In genomic region chr22:17633217-17633997, GRCh38 we compare ENCODE assay signal across 1 cellular context.
TF ChIP-seq lines count a peak whose summit lies in the region.

No MANE protein-coding gene starts in this region.

TF ChIP-seq in GM23338, 12 proteins besides CTCF, POLR2A, EP300 and RAD21 (continued from another document):
- TF ChIP-seq, protein P1, sequence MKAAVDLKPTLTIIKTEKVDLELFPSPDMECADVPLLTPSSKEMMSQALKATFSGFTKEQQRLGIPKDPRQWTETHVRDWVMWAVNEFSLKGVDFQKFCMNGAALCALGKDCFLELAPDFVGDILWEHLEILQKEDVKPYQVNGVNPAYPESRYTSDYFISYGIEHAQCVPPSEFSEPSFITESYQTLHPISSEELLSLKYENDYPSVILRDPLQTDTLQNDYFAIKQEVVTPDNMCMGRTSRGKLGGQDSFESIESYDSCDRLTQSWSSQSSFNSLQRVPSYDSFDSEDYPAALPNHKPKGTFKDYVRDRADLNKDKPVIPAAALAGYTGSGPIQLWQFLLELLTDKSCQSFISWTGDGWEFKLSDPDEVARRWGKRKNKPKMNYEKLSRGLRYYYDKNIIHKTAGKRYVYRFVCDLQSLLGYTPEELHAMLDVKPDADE (IDR thresholded peaks at IDR 0.05) = no peak
- TF ChIP-seq ZNF462 (CRISPR knock-in tag; IDR thresholded peaks at IDR 0.05) (no peak), ZNF331 (CRISPR knock-in tag; IDR thresholded peaks at IDR 0.05; ENCODE audit: low read depth) (no peak), EZH2 (IDR thresholded peaks at IDR 0.05; ENCODE audit: low read depth, unreplicated experiment) (no peak), EZH2phosphoT487 (IDR thresholded peaks at IDR 0.05; ENCODE audit: unreplicated experiment) (no peak), JUNB (IDR thresholded peaks at IDR 0.05; ENCODE audit: unreplicated experiment) (no peak), ZNF114 (CRISPR knock-in tag; IDR thresholded peaks at IDR 0.05) (no peak)
